19 cellular contexts compared by ENCODE assay signal in the genomic region with DNA sequence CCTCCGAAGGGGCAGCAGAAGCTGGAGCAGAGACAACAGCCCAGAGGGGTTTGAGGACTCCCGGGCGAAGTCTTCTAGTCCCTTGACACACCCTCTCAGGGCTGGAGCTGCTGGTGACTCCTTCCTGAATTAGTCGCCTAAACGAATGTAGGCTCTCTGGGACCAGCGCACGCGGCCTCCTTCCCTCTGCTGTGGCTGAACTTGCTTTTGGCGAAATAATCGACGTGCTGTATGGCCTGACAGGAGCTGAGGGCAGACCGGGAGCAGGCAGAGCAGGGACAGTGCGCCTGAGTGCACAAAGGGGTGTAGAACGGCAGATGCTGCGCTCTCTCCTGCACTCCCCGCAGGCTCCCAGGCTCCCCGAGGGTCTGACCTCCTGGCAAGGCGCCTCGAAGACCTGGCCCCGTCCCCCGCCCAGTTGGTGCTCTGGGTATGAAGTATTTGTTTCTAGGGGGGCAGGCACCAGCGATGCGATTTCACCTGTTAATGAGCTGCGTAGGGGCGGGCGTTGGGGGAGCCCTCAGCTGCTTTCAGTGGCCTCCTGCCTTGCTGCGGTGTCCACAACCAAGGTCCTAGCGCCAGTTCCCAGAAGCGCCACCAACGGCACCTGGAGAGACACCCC. TPM values are rescaled to one million over a fixed set of nuclear protein-coding genes. Genes with fewer than 3 reads are reported as not detected.
DNase-seq lines count a peak whose midpoint lies in the region; ATAC-seq and TF ChIP-seq lines count a peak whose summit lies in the region.
"Had no signal": no experiment of that assay in that cellular context is flagged by ENCODE, and none has a peak within 500 bp of the region (broad histone marks: within the 10 kb centered on the region; RNA-seq: fewer than 3 reads in every experiment).

No MANE protein-coding gene starts in this region.

- H3K27ac ChIP-seq in foreskin keratinocyte (no peak overlapping the region), neuronal stem cell (replicated peaks; ENCODE audit: low read length) (no peak overlapping the region)
- H3K27ac ChIP-seq: BLaER1 treated with 17β-estradiol and CSF1 and Interleukin-3, amounts not matched to agents 10 nM and 100 nM; SK-N-MC had no signal

- H3K4ac ChIP-seq in neuronal stem cell (ENCODE audit: low read length): no peak overlapping the region

- peak; percentile 45 for ATAC-seq in foreskin keratinocyte

- H3K9me3 ChIP-seq in ES-I3 (ENCODE audit: control insufficient read depth, insufficient read depth, low read length) (no peaks in the 10 kb centered on the region), neuronal stem cell (replicated peaks in 1 of 2; ENCODE audit: control insufficient read depth in 2 of 2, insufficient read depth in 1 of 2, low read depth in 1 of 2, low read length in 2 of 2) (peaks cover 5 to 10% of the 10 kb centered on the region in 2 donors)

- H3K79me1 ChIP-seq in neuronal stem cell (ENCODE audit: low read depth, low read length): no peaks in the 10 kb centered on the region

- H3K27me3 ChIP-seq in foreskin keratinocyte (peaks cover 77% of the 10 kb centered on the region), neuronal stem cell (ENCODE audit: control insufficient read depth in 3 of 3, insufficient read depth in 3 of 3, low read depth in 1 of 3, low read length in 3 of 3) (peaks cover 31 to 85% (median 53%) of the 10 kb centered on the region in 3 experiments)

- H3K9ac ChIP-seq in ES-I3 (ENCODE audit: low read depth, low read length) (peak overlapping the region; percentile 49; the same call in 1 of the 2 replicates), neuronal stem cell (ENCODE audit: low read depth, low read length, poor library complexity) (no peak overlapping the region)
- H3K9ac ChIP-seq: BLaER1 treated with 17β-estradiol and CSF1 and Interleukin-3, amounts not matched to agents 10 nM and 100 nM had no signal

- peak overlapping the region in 1 of 2 donors; percentile 61 for H3K4me3 ChIP-seq in neuronal stem cell (ENCODE audit: low read length in 2 of 2)
- H3K4me3 ChIP-seq: BLaER1 treated with 17β-estradiol and CSF1 and Interleukin-3, amounts not matched to agents 10 nM and 100 nM; SK-N-MC had no signal

- no peak overlapping the region for H4K8ac ChIP-seq in neuronal stem cell (ENCODE audit: low read depth, low read length)

- TF ChIP-seq CTCF in foreskin keratinocyte (conservative IDR thresholded peaks at IDR 0.05): no peak

- H3K23ac ChIP-seq in neuronal stem cell (ENCODE audit: low read depth, low read length, poor library complexity): peak overlapping the region; percentile 40

- peak overlapping the region; percentile 39 for H3K4me2 ChIP-seq in neuronal stem cell (ENCODE audit: insufficient read depth, low read length, poor library complexity, severe bottlenecking)
- H3K4me2 ChIP-seq: BLaER1 treated with 17β-estradiol and CSF1 and Interleukin-3, amounts not matched to agents 10 nM and 100 nM had no signal

- no peak overlapping the region for H4K91ac ChIP-seq in neuronal stem cell (ENCODE audit: low read depth, low read length, poor library complexity)

- H2AK5ac ChIP-seq in neuronal stem cell (ENCODE audit: low read depth, low read length): no peak overlapping the region

- no peak overlapping the region for H3K14ac ChIP-seq in neuronal stem cell (ENCODE audit: low read length)

- H2BK12ac ChIP-seq in neuronal stem cell (ENCODE audit: low read length): no peak overlapping the region

- H3K4me1 ChIP-seq in ES-I3 (ENCODE audit: insufficient read depth, low read length) (peaks cover 13% of the 10 kb centered on the region; the same call in 1 of the 2 replicates), foreskin keratinocyte (no peaks in the 10 kb centered on the region), neuronal stem cell (ENCODE audit: control insufficient read depth in 2 of 2, insufficient read depth in 1 of 2, low read depth in 1 of 2, low read length in 2 of 2) (peaks cover 0 to 9% of the 10 kb centered on the region in 2 donors)
- H3K4me1 ChIP-seq: BLaER1 treated with 17β-estradiol and CSF1 and Interleukin-3, amounts not matched to agents 10 nM and 100 nM had no signal

- H2BK120ac ChIP-seq in neuronal stem cell (ENCODE audit: low read depth, low read length): no peak overlapping the region

- no peak overlapping the region for H2BK15ac ChIP-seq in neuronal stem cell (ENCODE audit: low read length)

- no peak overlapping the region for H2BK5ac ChIP-seq in neuronal stem cell (ENCODE audit: low read length)

- no peak overlapping the region for H3K18ac ChIP-seq in neuronal stem cell (ENCODE audit: low read length)

- peak overlapping the region; percentile 61 for H2AFZ ChIP-seq in neuronal stem cell (ENCODE audit: low read length)

- DNase-seq in NCI-H1105 treated with DMSO at 0.1 percent for 48 hours (lab: John Stamatoyannopoulos, UW) (peak; percentile 62), foreskin keratinocyte (no peak), neuronal stem cell (ENCODE audit: low spot score) (peak; percentile 21), NCI-H2081 treated with DMSO at 0.1 percent for 48 hours (lab: John Stamatoyannopoulos, UW) (no peak), AML-193 (lab: John Stamatoyannopoulos, UW) (no peak), anterior cingulate cortex (lab: John Stamatoyannopoulos, UW) (no peak)
- DNase-seq: activated CD8-positive, alpha-beta memory T cell treated with anti-CD3 and anti-CD28 coated beads for 24 hours; activated gamma-delta T cell treated with Interleukin-2 at 50 U/mL for 16 hours; effector CD8-positive, alpha-beta T cell; GOT3; Kasumi-1; NCI-H2029; stimulated activated CD4-positive, alpha-beta T cell treated with anti-CD3 and anti-CD28 coated beads, Interleukin-4, amount 100 ng/mL, for 1 hour had no signal

- H3K36me3 ChIP-seq in ES-I3 (ENCODE audit: insufficient read depth, low read length) (no peaks in the 10 kb centered on the region), neuronal stem cell (replicated peaks in 1 of 2; ENCODE audit: control insufficient read depth in 2 of 2, insufficient read depth in 2 of 2, low read length in 2 of 2) (no peaks in the 10 kb centered on the region)
- H3K36me3 ChIP-seq: BLaER1 treated with 17β-estradiol and CSF1 and Interleukin-3, amounts not matched to agents 10 nM and 100 nM had no signal

- no CpG with 5 or more reads among the region's 30 CpGs for WGBS in neuronal stem cell (ENCODE audit: extremely low coverage in 2 of 2, insufficient read length in 2 of 2, insufficient replicate concordance in 1 of 2), 2 donors

RNA-seq across cellular contexts. Expression of a gene that starts 5.3 kb away (rescaled TPM):
- not detected in 2 replicates for total RNA-seq in foreskin keratinocyte
- polyA plus RNA-seq in foreskin keratinocyte: not detected in 2 replicates
- polyA plus RNA-seq in neuronal stem cell (2013, experiment 1 of 2): not detected
- polyA plus RNA-seq in neuronal stem cell (2013, experiment 2 of 2): not detected
- total RNA-seq: fibroblast of villous mesenchyme had no signal
- polyA plus RNA-seq: keratinocyte, urinary bladder had no signal

Comparison
In these comparisons a context has a peak if more than half of its experiments do, and no peak if none do; other contexts are left out.
1. DNase-seq: peak in NCI-H1105 treated with DMSO at 0.1 percent for 48 hours (single experiment) and neuronal stem cell (single experiment); none in foreskin keratinocyte (0 of 2), NCI-H2081 treated with DMSO at 0.1 percent for 48 hours (single experiment), AML-193 (0 of 2) and anterior cingulate cortex (0 of 58).